Comparison of ENCODE assay signal across 9 cellular contexts in the genomic region with DNA sequence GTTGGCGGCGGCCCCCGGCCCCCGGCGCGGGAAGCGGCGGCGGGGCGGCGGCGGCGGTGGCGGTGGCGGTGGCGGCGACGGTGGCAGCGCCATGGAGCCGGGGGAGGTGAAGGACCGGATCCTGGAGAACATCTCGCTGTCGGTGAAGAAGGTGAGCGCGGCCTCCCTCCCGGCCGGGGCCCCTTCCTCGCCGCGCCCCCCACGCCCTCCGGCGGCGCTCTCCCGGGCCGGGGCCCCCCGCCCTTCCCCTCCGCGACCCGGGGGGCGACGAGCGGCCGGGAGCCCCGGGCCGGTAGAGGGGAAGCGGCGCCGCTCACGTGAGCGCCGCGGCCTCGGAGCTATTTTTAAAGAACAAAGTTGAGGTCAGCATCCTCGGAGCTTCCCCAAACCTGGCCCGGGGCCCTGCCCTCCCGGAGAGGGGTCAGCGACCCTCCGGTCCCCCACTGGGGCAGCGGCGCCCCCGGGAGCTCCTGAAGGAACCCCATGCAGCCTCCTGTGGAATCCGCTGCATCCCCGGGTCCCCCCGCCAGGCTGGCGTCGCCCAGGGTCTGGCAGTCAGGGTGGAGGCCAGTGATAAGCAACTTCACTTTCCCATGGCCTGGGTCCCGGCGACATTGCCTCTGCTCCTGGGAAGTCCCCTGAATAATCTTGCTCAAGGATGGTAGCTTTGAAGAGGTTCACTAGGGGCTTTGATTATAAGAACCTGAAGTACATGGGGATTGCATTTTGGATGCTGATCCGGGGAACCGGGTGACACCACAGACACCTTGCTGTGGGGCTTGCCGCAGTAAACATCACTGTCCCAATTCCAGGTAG. TPM values are rescaled to one million over a fixed set of nuclear protein-coding genes. Genes with fewer than 3 reads are reported as not detected.
A peak's percentile ranks its signal among the peaks of the same experiment; 100 is the strongest.
DNase-seq lines count a peak whose midpoint lies in the region; ATAC-seq, FAIRE-seq and TF ChIP-seq lines count a peak whose summit lies in the region.
"Had no signal": no experiment of that assay in that cellular context is flagged by ENCODE, and none has a peak within 500 bp of the region (broad histone marks: within the 10 kb centered on the region; RNA-seq: fewer than 3 reads in every experiment).

No MANE protein-coding gene starts in this region.

- DNase-seq in GM06990 (ENCODE audit: extremely low read depth, insufficient read length) (peak; percentile 56), T-helper 1 cell (peak in 4 of 5 donors; percentile 19 to 29 (median 24)), bronchial epithelial cell (ENCODE audit: low read depth) (no peak), kidney (peak; percentile 84), mucosa of gallbladder (ENCODE audit: low spot score) (no peak), foreskin melanocyte (no peak)
- peak; percentile 23 to 30 for DNase-seq in stimulated activated CD4-positive, alpha-beta T cell treated with anti-CD3 and anti-CD28 coated beads, Interleukin-2, amount 100 ng/mL, for 48 hours

- H3K27me3 ChIP-seq in GM06990 (replicated peaks; ENCODE audit: control insufficient read depth, insufficient read depth, low read length) (no peaks in the 10 kb centered on the region), bronchial epithelial cell (ENCODE audit: control insufficient read depth, insufficient read depth, low read length) (no peaks in the 10 kb centered on the region)

- FAIRE-seq in bronchial epithelial cell (lab: Jason Lieb, UNC) (no peak), kidney (lab: Jason Lieb, UNC) (no peak)
- FAIRE-seq: endometrium had no signal

- peak; percentile 40 for ATAC-seq in HG02885 (IDR thresholded peaks at IDR 0.05; ENCODE audit: poor library complexity, unreplicated experiment)

- no peak for TF ChIP-seq CTCF in GM06990 (IDR thresholded peaks at IDR 0.05; ENCODE audit: insufficient read depth, low read length, poor library complexity, severe bottlenecking)
- TF ChIP-seq CTCF in bronchial epithelial cell (IDR thresholded peaks at IDR 0.05; ENCODE audit: insufficient read depth, low read length, severe bottlenecking), result no peak
- TF ChIP-seq CTCF in kidney (IDR thresholded peaks at IDR 0.05; ENCODE audit: borderline replicate concordance, extremely low read depth, insufficient read depth), result no peak

- H3K4me1 ChIP-seq in kidney (ENCODE audit: control insufficient read depth in 1 of 2, insufficient read depth in 1 of 2, low read depth in 1 of 2, low read length in 2 of 2), result peaks cover 3 to 7% of the 10 kb centered on the region in 2 donors

- H3K4me3 ChIP-seq in GM06990 (replicated peaks; ENCODE audit: low read depth, low read length) (peak overlapping the region; percentile 85), bronchial epithelial cell (ENCODE audit: low read depth, low read length) (peak overlapping the region; percentile 68), kidney (ENCODE audit: low read length in 2 of 2) (peak overlapping the region; percentile 75 to 89)

- peak overlapping the region; percentile 58 to 79 for H3K9ac ChIP-seq in kidney (ENCODE audit: low read length in 2 of 2)

- intact Hi-C loops in kidney (cut with DNase I), result no loop called here

- H3K9me3 ChIP-seq in kidney (ENCODE audit: control insufficient read depth in 1 of 2, low read length in 2 of 2), result no peaks in the 10 kb centered on the region

- H3K36me3 ChIP-seq in GM06990 (ENCODE audit: control insufficient read depth, insufficient read depth, low read length), result no peaks in the 10 kb centered on the region; the same call in none of the 2 replicates
- no peaks in the 10 kb centered on the region for H3K36me3 ChIP-seq in bronchial epithelial cell (ENCODE audit: control insufficient read depth, insufficient read depth, low read length)
- H3K36me3 ChIP-seq in kidney (ENCODE audit: control insufficient read depth in 1 of 2, insufficient read depth in 2 of 2, low read length in 2 of 2), result no peaks in the 10 kb centered on the region

- H3K27ac ChIP-seq in kidney (ENCODE audit: low read depth in 2 of 2, low read length in 2 of 2), result peak overlapping the region; percentile 74 to 77

RNA-seq across cellular contexts. Expression of a gene that starts 0.6 kb away (rescaled TPM):
- total RNA-seq in bronchial epithelial cell (52.0 and 60.6 TPM in 2 replicates), kidney (65.7 TPM), mucosa of gallbladder (71.2 TPM)
- 21.7 TPM for polyA plus RNA-seq in kidney (ENCODE audit: insufficient read depth, low read depth, low replicate concordance)

RNA-seq across cellular contexts. Expression of a gene that starts 51.4 kb away (rescaled TPM):
- under 0.01 and 0.38 TPM in 2 replicates for total RNA-seq in bronchial epithelial cell
- 1.5 TPM for total RNA-seq in kidney
- polyA plus RNA-seq in kidney (ENCODE audit: insufficient read depth, low read depth, low replicate concordance), result 12.2 TPM
- total RNA-seq in mucosa of gallbladder, result 10.1 TPM

RNA-seq across cellular contexts. Expression of a gene that starts 57.6 kb away (rescaled TPM):
- total RNA-seq in bronchial epithelial cell, result not detected in 2 replicates
- total RNA-seq in kidney, result 2.0 TPM
- polyA plus RNA-seq in kidney (ENCODE audit: insufficient read depth, low read depth, low replicate concordance), result 25.4 TPM
- 4.9 TPM for total RNA-seq in mucosa of gallbladder

Comparison
In these comparisons a context has a peak if more than half of its experiments do, and no peak if none do; other contexts are left out.
1. DNase-seq: peak in GM06990 (single experiment), T-helper 1 cell (4 of 5), kidney (single experiment) and stimulated activated CD4-positive, alpha-beta T cell treated with anti-CD3 and anti-CD28 coated beads, Interleukin-2, amount 100 ng/mL, for 48 hours (2 of 2); none in bronchial epithelial cell (single experiment), mucosa of gallbladder (single experiment) and foreskin melanocyte (single experiment).
2. Peak in every context shown above with its lines, with median percentiles within 50 percentile points of each other: H3K4me3 ChIP-seq.